ENCODE assay signal across 22 cellular contexts in the genomic region with DNA sequence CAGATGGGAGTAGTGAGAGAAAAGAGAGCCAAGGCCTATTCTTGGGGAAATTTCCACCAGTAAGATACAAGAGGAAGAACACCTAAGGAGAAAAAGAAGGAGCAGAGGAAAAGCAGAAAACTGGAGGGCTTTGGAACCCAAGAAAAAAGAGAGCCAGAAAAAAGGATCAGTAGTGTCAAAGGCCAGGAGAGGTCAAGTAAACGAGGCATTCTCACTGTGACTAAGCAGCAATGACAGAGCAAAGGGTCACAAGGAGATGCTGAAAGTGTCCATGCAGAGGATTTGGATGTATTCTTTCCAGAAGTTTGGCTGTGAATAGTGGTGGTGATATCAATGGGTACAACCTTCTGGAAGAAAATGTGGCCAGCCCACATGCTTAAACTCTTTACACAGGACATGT.
DNase-seq lines count a peak whose midpoint lies in the region; FAIRE-seq and TF ChIP-seq lines count a peak whose summit lies in the region.
"Had no signal": no experiment of that assay in that cellular context is flagged by ENCODE, and none has a peak within 500 bp of the region (broad histone marks: within the 10 kb centered on the region; RNA-seq: fewer than 3 reads in every experiment).

No MANE protein-coding gene starts in this region.

- H2AK5ac ChIP-seq in neuronal stem cell (ENCODE audit: low read depth, low read length): no peak overlapping the region

- H2BK12ac ChIP-seq in neuronal stem cell (ENCODE audit: low read length): no peak overlapping the region

- WGBS in neuronal stem cell (ENCODE audit: extremely low coverage in 2 of 2, insufficient read length in 2 of 2, insufficient replicate concordance in 1 of 2), 2 donors: no CpG with 5 or more reads among the region's 1 CpG

- no peak overlapping the region for H3K9ac ChIP-seq in neuronal stem cell (ENCODE audit: low read depth, low read length, poor library complexity)

- no peaks in the 10 kb centered on the region for H3K9me3 ChIP-seq in neuronal stem cell (replicated peaks in 1 of 2; ENCODE audit: control insufficient read depth in 2 of 2, insufficient read depth in 1 of 2, low read depth in 1 of 2, low read length in 2 of 2)
- H3K9me3 ChIP-seq: BE2C had no signal

- H2BK15ac ChIP-seq in neuronal stem cell (ENCODE audit: low read length): no peak overlapping the region

- no peaks in the 10 kb centered on the region for H3K27me3 ChIP-seq in neuronal stem cell (ENCODE audit: control insufficient read depth in 3 of 3, insufficient read depth in 3 of 3, low read depth in 1 of 3, low read length in 3 of 3)
- no peaks in the 10 kb centered on the region for H3K27me3 ChIP-seq in dorsolateral prefrontal cortex
- H3K27me3 ChIP-seq: BE2C had no signal

- no peak for FAIRE-seq in GM12892 (lab: Jason Lieb, UNC)
- FAIRE-seq: A204.1, GM12878, GM18507 had no signal

- H3K27ac ChIP-seq in neuronal stem cell (replicated peaks; ENCODE audit: low read length) (peak overlapping the region; percentile 39), dorsolateral prefrontal cortex (no peak overlapping the region)

- peak; percentile 20 for DNase-seq in NCI-H460 (ENCODE audit: extremely low read depth, low read depth)
- peak; percentile 16 to 37 for DNase-seq in erythroblast (lab: John Stamatoyannopoulos, UW)
- no peak for DNase-seq in neuronal stem cell (ENCODE audit: low spot score)
- DNase-seq in GM12892 (ENCODE audit: insufficient read length): no peak
- no peak for DNase-seq in dorsolateral prefrontal cortex
- DNase-seq in NCI-H2029 treated with DMSO at 0.1 percent for 48 hours (lab: John Stamatoyannopoulos, UW): no peak
- DNase-seq: ACHN; BE2C; C1 segment of cervical spinal cord; CD4-positive, CD25-positive, alpha-beta regulatory T cell; CD8-positive, alpha-beta memory T cell; COR-L47; DMS 273 treated with DMSO at 0.1 percent for 48 hours; DMS53; DND-41; EL; GOT3; H9; KBM-7 had no signal

- H4K8ac ChIP-seq in neuronal stem cell (ENCODE audit: low read depth, low read length): no peak overlapping the region

- peaks cover 0 to 3% of the 10 kb centered on the region in 2 donors for H3K4me1 ChIP-seq in neuronal stem cell (ENCODE audit: control insufficient read depth in 2 of 2, insufficient read depth in 1 of 2, low read depth in 1 of 2, low read length in 2 of 2)
- H3K4me1 ChIP-seq: BE2C had no signal

- TF ChIP-seq CTCF in dorsolateral prefrontal cortex (IDR thresholded peaks at IDR 0.05 in 54 of 56, conservative IDR thresholded peaks at IDR 0.05 in 2 of 56; ENCODE audit: low read depth in 1 of 56, partially characterized antibody in 56 of 56): no peak

- H2BK120ac ChIP-seq in neuronal stem cell (ENCODE audit: low read depth, low read length): no peak overlapping the region

- no peak overlapping the region for H3K23ac ChIP-seq in neuronal stem cell (ENCODE audit: low read depth, low read length, poor library complexity)

- no peak overlapping the region for H2AFZ ChIP-seq in neuronal stem cell (ENCODE audit: low read length)

- H3K36me3 ChIP-seq in neuronal stem cell (replicated peaks in 1 of 2; ENCODE audit: control insufficient read depth in 2 of 2, insufficient read depth in 2 of 2, low read length in 2 of 2): no peaks in the 10 kb centered on the region
- H3K36me3 ChIP-seq: BE2C had no signal

- H3K79me1 ChIP-seq in neuronal stem cell (ENCODE audit: low read depth, low read length): no peaks in the 10 kb centered on the region

- H3K4me3 ChIP-seq in neuronal stem cell (ENCODE audit: low read length in 2 of 2): no peak overlapping the region
- H3K4me3 ChIP-seq in dorsolateral prefrontal cortex: no peak overlapping the region
- H3K4me3 ChIP-seq: GM12878 had no signal

- H4K91ac ChIP-seq in neuronal stem cell (ENCODE audit: low read depth, low read length, poor library complexity): no peak overlapping the region

- no peak overlapping the region for H3K4me2 ChIP-seq in neuronal stem cell (ENCODE audit: insufficient read depth, low read length, poor library complexity, severe bottlenecking)

- H3K18ac ChIP-seq in neuronal stem cell (ENCODE audit: low read length): no peak overlapping the region

- no peak for TF ChIP-seq POLR2A in erythroblast (IDR thresholded peaks at IDR 0.05; ENCODE audit: low read length)
- no peak for TF ChIP-seq POLR2A in GM12892 (IDR thresholded peaks at IDR 0.05; ENCODE audit: low read depth, low read length)

- H3K14ac ChIP-seq in neuronal stem cell (ENCODE audit: low read length): no peak overlapping the region

- no peak overlapping the region for H3K4ac ChIP-seq in neuronal stem cell (ENCODE audit: low read length)

- H2BK5ac ChIP-seq in neuronal stem cell (ENCODE audit: low read length): no peak overlapping the region

- intact Hi-C loops in dorsolateral prefrontal cortex (cut with DNase I): no loop called here

Comparison
In these comparisons a context has a peak if more than half of its experiments do, and no peak if none do; other contexts are left out.
1. DNase-seq: peak in NCI-H460 (single experiment) and erythroblast (2 of 2); none in neuronal stem cell (single experiment), GM12892 (single experiment), dorsolateral prefrontal cortex (0 of 10) and NCI-H2029 treated with DMSO at 0.1 percent for 48 hours (single experiment).